ENCODE assay signal across 9 cellular contexts in genomic region chr14:21098892-21099595, GRCh38. TPM values are rescaled to one million over a fixed set of nuclear protein-coding genes. Genes with fewer than 3 reads are reported as not detected.
DNase-seq lines count a peak whose midpoint lies in the region; ATAC-seq, FAIRE-seq and TF ChIP-seq lines count a peak whose summit lies in the region.
"Had no signal": no experiment of that assay in that cellular context is flagged by ENCODE, and none has a peak within 500 bp of the region (broad histone marks: within the 10 kb centered on the region; RNA-seq: fewer than 3 reads in every experiment).

No MANE protein-coding gene starts in this region.

- no peaks in the 10 kb centered on the region for H3K36me3 Mint-ChIP-seq in astrocyte (ENCODE audit: low read depth, unreplicated experiment)

- H3K9me3 ChIP-seq in right atrium auricular region, result no peaks in the 10 kb centered on the region
- H3K9me3 ChIP-seq in astrocyte (ENCODE audit: insufficient read depth, low read depth, low read length), result no peaks in the 10 kb centered on the region
- H3K9me3 ChIP-seq in lung (ENCODE audit: control insufficient read depth in 2 of 2, insufficient read depth in 1 of 2, low read length in 1 of 2), result no peaks in the 10 kb centered on the region
- H3K9me3 ChIP-seq in uterus, result no peaks in the 10 kb centered on the region

- ATAC-seq in lung (ENCODE audit: insufficient read depth, low FRiP score) (no peak), GM21717 (IDR thresholded peaks at IDR 0.05; ENCODE audit: unreplicated experiment) (no peak)

- H3K4me1 ChIP-seq in right atrium auricular region (peaks cover 0 to 56% of the 10 kb centered on the region in 2 donors), astrocyte (ENCODE audit: insufficient read depth, low read length) (peaks cover 17% of the 10 kb centered on the region), lung (ENCODE audit: control insufficient read depth in 2 of 2, insufficient read depth in 2 of 2, low read length in 2 of 2) (peaks cover 7 to 14% of the 10 kb centered on the region in 2 donors), uterus (peaks cover 6 to 12% of the 10 kb centered on the region in 2 donors)

- H3K4me2 ChIP-seq in astrocyte (ENCODE audit: low read length), result peak overlapping the region; percentile 96

- intact Hi-C loops in cardiac septum (cut with DNase I) (no loop called here), uterus (cut with DNase I; ENCODE audit: low total_unique reads) (no loop called here)

- H3K27ac ChIP-seq in right atrium auricular region (peak overlapping the region; percentile 91 to 93), astrocyte (ENCODE audit: low read depth, low read length) (no peak overlapping the region), lung (ENCODE audit: low read depth in 1 of 2, low read length in 1 of 2) (peak overlapping the region; percentile 91 to 92), uterus (peak overlapping the region; percentile 97)

- TF ChIP-seq CTCF in right atrium auricular region (IDR thresholded peaks at IDR 0.05) (no peak), astrocyte (IDR thresholded peaks at IDR 0.05; ENCODE audit: insufficient read depth, low read depth, low read length) (no peak), lung (IDR thresholded peaks at IDR 0.05; ENCODE audit: control extremely low read depth, extremely low read depth) (no peak), uterus (IDR thresholded peaks at IDR 0.05) (no peak)

- peak overlapping the region; percentile 35 for H3K27ac Mint-ChIP-seq in astrocyte (ENCODE audit: unreplicated experiment)

- peaks cover 19% of the 10 kb centered on the region for H4K20me1 ChIP-seq in astrocyte (ENCODE audit: insufficient read depth, low read length)

- TF ChIP-seq POLR2A in uterus (IDR thresholded peaks at IDR 0.05), result no peak

- DNase-seq in right atrium auricular region (ENCODE audit: low spot score), result no peak
- DNase-seq in cardiac septum (ENCODE audit: low spot score), result no peak
- no peak for DNase-seq in astrocyte (ENCODE audit: low read depth)
- DNase-seq in lung (ENCODE audit: low spot score), result no peak
- no peak for DNase-seq in uterus
- DNase-seq in NCI-H2171 treated with DMSO at 0.1 percent for 48 hours (lab: John Stamatoyannopoulos, UW), result no peak
- no peak for DNase-seq in amygdala (lab: John Stamatoyannopoulos, UW)

- H3K27me3 Mint-ChIP-seq in astrocyte (ENCODE audit: low read depth, unreplicated experiment), result no peaks in the 10 kb centered on the region

- no peak for FAIRE-seq in astrocyte (lab: Jason Lieb, UNC)
- FAIRE-seq: islet of Langerhans had no signal

- H3K36me3 ChIP-seq in right atrium auricular region, result no peaks in the 10 kb centered on the region
- H3K36me3 ChIP-seq in astrocyte (ENCODE audit: insufficient read depth, low read length), result no peaks in the 10 kb centered on the region
- no peaks in the 10 kb centered on the region for H3K36me3 ChIP-seq in lung (ENCODE audit: control insufficient read depth in 2 of 2, insufficient read depth in 2 of 2, low read length in 2 of 2)
- no peaks in the 10 kb centered on the region for H3K36me3 ChIP-seq in uterus

- peak overlapping the region; percentile 83 for H3K4me3 Mint-ChIP-seq in astrocyte (ENCODE audit: unreplicated experiment)

- peak overlapping the region; percentile 67 for H2AFZ ChIP-seq in astrocyte (ENCODE audit: low read depth, low read length)

- H3K27me3 ChIP-seq in right atrium auricular region (no peaks in the 10 kb centered on the region), astrocyte (ENCODE audit: insufficient read depth, low read length) (peaks cover 8% of the 10 kb centered on the region), lung (ENCODE audit: control insufficient read depth, insufficient read depth) (no peaks in the 10 kb centered on the region), uterus (no peaks in the 10 kb centered on the region)

- H3K79me2 ChIP-seq in astrocyte (ENCODE audit: insufficient read depth, low read length), result no peaks in the 10 kb centered on the region

- 16 to 18% methylated on average over 16 of the region's 16 CpGs for WGBS in lung, 2 donors

- H3K9ac ChIP-seq in astrocyte (ENCODE audit: low read length), result peak overlapping the region; percentile 74

- H3K9me3 Mint-ChIP-seq in astrocyte (ENCODE audit: unreplicated experiment), result no peaks in the 10 kb centered on the region

- H3K4me1 Mint-ChIP-seq in astrocyte (ENCODE audit: low read depth, unreplicated experiment), result peaks cover 54% of the 10 kb centered on the region

- H3K4me3 ChIP-seq in right atrium auricular region, result peak overlapping the region; percentile 74 to 77
- H3K4me3 ChIP-seq in astrocyte (ENCODE audit: insufficient read depth, low read depth, low read length), result peak overlapping the region; percentile 72
- peak overlapping the region; percentile 58 for H3K4me3 ChIP-seq in lung
- H3K4me3 ChIP-seq in uterus, result peak overlapping the region; percentile 61 to 77

RNA-seq across cellular contexts. Expression of gene ZNF219, which starts 0.6 kb away (rescaled TPM):
- total RNA-seq in right atrium auricular region (10 to 100 TPM; 49.7 to 66.6 TPM), cardiac septum (51.1 TPM), astrocyte (24.2 and 31.9 TPM in 2 replicates), lung (10 to 100 TPM in 1 of 2 donors, 1 to 10 TPM in 1; 8.0 to 48.5 TPM), uterus (10 to 100 TPM in 3 of 4 donors, 1 to 10 TPM in 1; 7.4 to 56.8 (median 15.9) TPM)
- 10 to 100 TPM; 21.6 to 38.3 TPM for polyA plus RNA-seq in lung

RNA-seq across cellular contexts. Expression of gene TMEM253, which starts 1.8 kb away (rescaled TPM):
- total RNA-seq in right atrium auricular region (not detected), cardiac septum (0.48 TPM), astrocyte (1.4 and 2.2 TPM in 2 replicates), lung (under 1 TPM; 0.20 to 0.52 TPM), uterus (under 1 TPM in 1 of 4 donors, not detected in 3; 0.85 TPM)
- polyA plus RNA-seq in lung, result under 1 TPM; 0.24 to 0.43 TPM

RNA-seq across cellular contexts. Expression of gene ARHGEF40, which starts 28.9 kb away (rescaled TPM):
- total RNA-seq in right atrium auricular region (10 to 100 TPM; 14.3 to 16.0 TPM), cardiac septum (26.3 TPM), astrocyte (99.9 and 129 TPM in 2 replicates), lung (10 to 100 TPM; 36.7 to 48.6 TPM), uterus (100 to 1,000 TPM in 2 of 4 donors, 10 to 100 TPM in 2; 25.3 to 103 (median 66.9) TPM)
- polyA plus RNA-seq in lung, result 10 to 100 TPM; 13.1 to 17.8 TPM

RNA-seq across cellular contexts. Expression of gene RNASE8, which starts 41.4 kb away (rescaled TPM):
- total RNA-seq in right atrium auricular region (not detected), cardiac septum (not detected), astrocyte (not detected in 2 replicates), lung (not detected), uterus (not detected)
- polyA plus RNA-seq in lung, result not detected

RNA-seq across cellular contexts. Expression of gene OR5AU1, which starts 56.8 kb away (rescaled TPM):
- total RNA-seq in right atrium auricular region (not detected), cardiac septum (not detected), astrocyte (not detected in 2 replicates), lung (not detected), uterus (not detected)
- not detected for polyA plus RNA-seq in lung
